22 cellular contexts compared by ENCODE assay signal in the genomic region with DNA sequence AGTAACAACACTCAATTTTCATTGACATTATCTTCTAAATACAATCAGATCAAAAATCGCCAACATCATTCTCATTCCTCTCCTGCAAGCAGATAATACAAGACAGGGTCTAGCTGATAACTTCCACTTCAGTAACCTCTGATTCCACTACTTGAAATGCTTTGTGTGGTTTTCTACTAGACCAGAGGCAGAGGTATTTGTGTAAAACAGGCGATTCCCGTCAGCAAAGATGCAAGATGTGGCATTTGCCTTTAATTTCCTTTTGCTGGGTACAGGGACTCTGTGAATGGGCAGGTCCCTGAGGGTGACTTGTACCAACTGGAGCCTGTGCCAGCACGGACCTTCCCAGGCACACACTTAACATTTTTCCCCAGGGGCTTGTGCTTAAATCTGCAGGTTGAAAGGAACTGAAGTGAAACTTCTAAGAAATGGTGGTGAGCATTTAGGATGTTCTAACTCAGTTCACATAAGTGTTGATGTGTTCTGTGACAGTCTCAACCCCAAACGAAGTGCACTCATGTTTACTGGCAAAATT.
DNase-seq lines count a peak whose midpoint lies in the region; ATAC-seq, FAIRE-seq and TF ChIP-seq lines count a peak whose summit lies in the region.
"Had no signal": no experiment of that assay in that cellular context is flagged by ENCODE, and none has a peak within 500 bp of the region (broad histone marks: within the 10 kb centered on the region; RNA-seq: fewer than 3 reads in every experiment).

No MANE protein-coding gene starts in this region.

- H3K4me1 ChIP-seq in mammary epithelial cell (ENCODE audit: insufficient read depth, low read length) (no peaks in the 10 kb centered on the region), astrocyte (ENCODE audit: insufficient read depth, low read length) (no peaks in the 10 kb centered on the region), mesendoderm (ENCODE audit: control insufficient read depth, low read depth, low read length) (no peaks in the 10 kb centered on the region), thyroid gland (peaks cover 0 to 5% of the 10 kb centered on the region in 2 donors)
- H3K4me1 ChIP-seq: BE2C, Caco-2 had no signal

- H3K9ac ChIP-seq in mammary epithelial cell (ENCODE audit: insufficient read depth, low read length) = no peak overlapping the region
- no peak overlapping the region for H3K9ac ChIP-seq in astrocyte (ENCODE audit: low read length)
- no peak overlapping the region for H3K9ac ChIP-seq in mesendoderm (ENCODE audit: low read length)

- no peak overlapping the region for H2BK15ac ChIP-seq in mesendoderm (replicated peaks; ENCODE audit: low read depth)

- H3K27ac ChIP-seq in mammary epithelial cell (ENCODE audit: insufficient read depth, low read depth, low read length) = no peak overlapping the region
- H3K27ac ChIP-seq in astrocyte (ENCODE audit: low read depth, low read length) = no peak overlapping the region
- no peak overlapping the region for H3K27ac ChIP-seq in mesendoderm (ENCODE audit: low read depth, low read length)
- H3K27ac ChIP-seq in thyroid gland = no peak overlapping the region

- H2BK5ac ChIP-seq in mesendoderm (ENCODE audit: low read length) = no peak overlapping the region

- H4K20me1 ChIP-seq in mammary epithelial cell (ENCODE audit: insufficient read depth, low read length) = no peaks in the 10 kb centered on the region
- no peaks in the 10 kb centered on the region for H4K20me1 ChIP-seq in astrocyte (ENCODE audit: insufficient read depth, low read length)

- H3K27me3 ChIP-seq in mammary epithelial cell (ENCODE audit: insufficient read depth, low read length) = no peaks in the 10 kb centered on the region
- H3K27me3 ChIP-seq in astrocyte (ENCODE audit: insufficient read depth, low read length) = no peaks in the 10 kb centered on the region
- H3K27me3 ChIP-seq in mesendoderm (ENCODE audit: insufficient read depth, low read length, poor library complexity) = no peaks in the 10 kb centered on the region
- H3K27me3 ChIP-seq in thyroid gland = no peaks in the 10 kb centered on the region
- H3K27me3 ChIP-seq: BE2C had no signal

- H3K9me3 ChIP-seq in mammary epithelial cell (replicated peaks; ENCODE audit: insufficient read depth, low read length) = no peaks in the 10 kb centered on the region
- no peaks in the 10 kb centered on the region for H3K9me3 ChIP-seq in astrocyte (ENCODE audit: insufficient read depth, low read depth, low read length)
- H3K9me3 ChIP-seq in thyroid gland = no peaks in the 10 kb centered on the region
- H3K9me3 ChIP-seq: BE2C, Caco-2 had no signal

- H3K36me3 ChIP-seq in mammary epithelial cell (ENCODE audit: insufficient read depth, low read length) = no peaks in the 10 kb centered on the region
- H3K36me3 ChIP-seq in astrocyte (ENCODE audit: insufficient read depth, low read length) = no peaks in the 10 kb centered on the region
- no peaks in the 10 kb centered on the region for H3K36me3 ChIP-seq in mesendoderm (ENCODE audit: control insufficient read depth, insufficient read depth, low read length)
- H3K36me3 ChIP-seq in thyroid gland = no peaks in the 10 kb centered on the region
- H3K36me3 ChIP-seq: BE2C had no signal

- H3K4me2 ChIP-seq in mammary epithelial cell (ENCODE audit: insufficient read depth, low read depth, low read length) (no peak overlapping the region), astrocyte (ENCODE audit: low read length) (peak overlapping the region; percentile 38), mesendoderm (ENCODE audit: low read length) (no peak overlapping the region)

- TF ChIP-seq POLR2A in thyroid gland (IDR thresholded peaks at IDR 0.05) = no peak

- H3K27me3 Mint-ChIP-seq in MCF 10A (ENCODE audit: insufficient read depth, unreplicated experiment) (no peaks in the 10 kb centered on the region), astrocyte (ENCODE audit: low read depth, unreplicated experiment) (no peaks in the 10 kb centered on the region)
- no peaks in the 10 kb centered on the region for H3K27me3 Mint-ChIP-seq in activated naive CD8-positive, alpha-beta T cell treated with anti-CD3 and anti-CD28 coated beads, Interleukin-2, amount 50 U/mL, for 24 hours
- H3K27me3 Mint-ChIP-seq: CD4-positive, alpha-beta T cell had no signal

- H3K56ac ChIP-seq in mesendoderm (ENCODE audit: low read length) = no peak overlapping the region

- no peak overlapping the region for H2BK120ac ChIP-seq in mesendoderm (ENCODE audit: low read depth, low read length)

- POLR2A ChIA-PET in MCF 10A (lab: Yijun Ruan, JAX) = interaction anchor here (0.6 to 1.2 kb wide), 3 partner anchors 12 to 33 kb away, joined by 3 to 5 read pairs (median 3); no protein-coding TSS in a partner anchor

- dilution Hi-C loops in mammary epithelial cell (cut with HindIII; ENCODE audit: low sequenced_read_pairs) = no loop called here

- peak; percentile 52 for FAIRE-seq in astrocyte (lab: Jason Lieb, UNC)

- 44% methylated on average over 5 of the region's 5 CpGs for WGBS in mammary epithelial cell (ENCODE audit: low coverage, missing lambda C conversion rate)
- 100% methylated on average over 1 of the region's 5 CpGs for WGBS in mesendoderm (ENCODE audit: extremely low coverage, insufficient coverage, low lambda C conversion rate)
- 42 to 45% methylated on average over 5 of the region's 5 CpGs for WGBS in thyroid gland, 2 donors

- H3K36me3 Mint-ChIP-seq in MCF 10A (ENCODE audit: insufficient read depth, unreplicated experiment) = no peaks in the 10 kb centered on the region
- H3K36me3 Mint-ChIP-seq in astrocyte (ENCODE audit: low read depth, unreplicated experiment) = peaks cover 2% of the 10 kb centered on the region
- H3K36me3 Mint-ChIP-seq in activated naive CD8-positive, alpha-beta T cell treated with anti-CD3 and anti-CD28 coated beads, Interleukin-2, amount 50 U/mL, for 24 hours (ENCODE audit: low read depth) = no peaks in the 10 kb centered on the region

- H3K79me1 ChIP-seq in mesendoderm (ENCODE audit: low read length) = no peaks in the 10 kb centered on the region

- no peak overlapping the region for H3K23ac ChIP-seq in mesendoderm (ENCODE audit: low read length)

- H3K79me2 ChIP-seq in mammary epithelial cell (ENCODE audit: insufficient read depth, low read length) = no peaks in the 10 kb centered on the region
- no peaks in the 10 kb centered on the region for H3K79me2 ChIP-seq in astrocyte (ENCODE audit: insufficient read depth, low read length)
- H3K79me2 ChIP-seq in mesendoderm (ENCODE audit: control insufficient read depth, insufficient read depth, low read length) = no peaks in the 10 kb centered on the region

- H3K4me1 Mint-ChIP-seq in MCF 10A (ENCODE audit: insufficient read depth, unreplicated experiment) = peaks cover 14% of the 10 kb centered on the region
- H3K4me1 Mint-ChIP-seq in astrocyte (ENCODE audit: low read depth, unreplicated experiment) = peaks cover 53% of the 10 kb centered on the region
- H3K4me1 Mint-ChIP-seq in activated naive CD8-positive, alpha-beta T cell treated with anti-CD3 and anti-CD28 coated beads, Interleukin-2, amount 50 U/mL, for 24 hours = no peaks in the 10 kb centered on the region

- TF ChIP-seq CTCF in mammary epithelial cell (conservative IDR thresholded peaks at IDR 0.05 in 1 of 2, IDR thresholded peaks at IDR 0.05 in 1 of 2; ENCODE audit: extremely low read depth in 1 of 2, insufficient read depth in 1 of 2, low read depth in 1 of 2, low read length in 2 of 2) (no peak), MCF 10A (IDR thresholded peaks at IDR 0.05; ENCODE audit: unreplicated experiment) (no peak), astrocyte (IDR thresholded peaks at IDR 0.05; ENCODE audit: insufficient read depth, low read depth, low read length) (no peak), thyroid gland (IDR thresholded peaks at IDR 0.05) (no peak)

- intact Hi-C loops in mammary epithelial cell (cut with micrococcal nuclease) (no loop called here), MCF 10A (cut with micrococcal nuclease) (no loop called here), thyroid gland (cut with DNase I) (no loop called here)

- H3K18ac ChIP-seq in mesendoderm (ENCODE audit: low read length) = peak overlapping the region; percentile 96

- no peak overlapping the region for H3K4ac ChIP-seq in mesendoderm (ENCODE audit: low read depth, low read length)

- H3K27ac Mint-ChIP-seq in MCF 10A (ENCODE audit: low read depth, unreplicated experiment) = no peak overlapping the region
- peak overlapping the region; percentile 4 for H3K27ac Mint-ChIP-seq in astrocyte (ENCODE audit: unreplicated experiment)
- H3K27ac Mint-ChIP-seq in activated naive CD8-positive, alpha-beta T cell treated with anti-CD3 and anti-CD28 coated beads, Interleukin-2, amount 50 U/mL, for 24 hours = no peak overlapping the region
- H3K27ac Mint-ChIP-seq: CD4-positive, alpha-beta T cell had no signal

- in situ Hi-C loops in mammary epithelial cell (cut with MboI; ENCODE audit: low sequenced_read_pairs in 2 of 2) = no loop called here

- H4K8ac ChIP-seq in mesendoderm (ENCODE audit: low read depth, low read length) = no peak overlapping the region

- no peak overlapping the region for H4K5ac ChIP-seq in mesendoderm (ENCODE audit: low read length)

- ATAC-seq in activated naive CD8-positive, alpha-beta T cell treated with anti-CD3 and anti-CD28 coated beads, Interleukin-2, amount 50 U/mL, for 24 hours = no peak
- ATAC-seq: HCT116 had no signal

- H3K4me3 Mint-ChIP-seq in MCF 10A (ENCODE audit: unreplicated experiment) (no peak overlapping the region), astrocyte (ENCODE audit: unreplicated experiment) (no peak overlapping the region)
- H3K4me3 Mint-ChIP-seq in activated naive CD8-positive, alpha-beta T cell treated with anti-CD3 and anti-CD28 coated beads, Interleukin-2, amount 50 U/mL, for 24 hours = no peak overlapping the region
- H3K4me3 Mint-ChIP-seq: CD4-positive, alpha-beta T cell had no signal

- DNase-seq in mammary epithelial cell (no peak), MCF 10A (ENCODE audit: unreplicated experiment) (no peak), astrocyte (ENCODE audit: low read depth) (peak; percentile 67), mesendoderm (no peak), thyroid gland (peak; percentile 51 to 55), activated T-cell treated with anti-CD3 and anti-CD28 coated beads for 4 hours (no peak)
- no peak for DNase-seq in activated naive CD8-positive, alpha-beta T cell treated with anti-CD3 and anti-CD28 coated beads, Interleukin-2, amount 50 U/mL, for 24 hours
- DNase-seq in activated T-cell treated with anti-CD3 and anti-CD28 coated beads, Interleukin-2, amount 50 U/mL, for 48 hours = no peak
- DNase-seq: BE2C; Caco-2; CD4-positive, alpha-beta T cell; DMS 273 treated with DMSO at 0.1 percent for 48 hours; DMS79 treated with DMSO at 0.1 percent for 48 hours; GOT3; KG1; MV-4-11; NCI-H1105 treated with DMSO at 0.1 percent for 48 hours; NCI-H2029 treated with DMSO at 0.1 percent for 48 hours; NCI-H526; OCI-M1; Right ventricle myocardium superior had no signal

- H3K9me3 Mint-ChIP-seq in MCF 10A (ENCODE audit: unreplicated experiment) (no peaks in the 10 kb centered on the region), astrocyte (ENCODE audit: unreplicated experiment) (no peaks in the 10 kb centered on the region)
- H3K9me3 Mint-ChIP-seq in activated naive CD8-positive, alpha-beta T cell treated with anti-CD3 and anti-CD28 coated beads, Interleukin-2, amount 50 U/mL, for 24 hours = no peaks in the 10 kb centered on the region
- H3K9me3 Mint-ChIP-seq: CD4-positive, alpha-beta T cell had no signal

- BruUV-seq in mammary epithelial cell (replicated peaks; lab: Mats Ljungman, UMichigan) = no TSS peak
- BruUV-seq in MCF 10A (replicated peaks; lab: Mats Ljungman, UMichigan) = no TSS peak

- H2AFZ ChIP-seq in mammary epithelial cell (ENCODE audit: low read depth, low read length) (peak overlapping the region; percentile 77), astrocyte (ENCODE audit: low read depth, low read length) (peak overlapping the region; percentile 44)

- no peak overlapping the region for H2AK5ac ChIP-seq in mesendoderm (ENCODE audit: low read length)

- CTCF ChIA-PET in mammary epithelial cell (lab: Charles Lee; ENCODE audit: low non-redundant PET) = no interaction called here
- CTCF ChIA-PET in MCF 10A (lab: Yijun Ruan, JAX) = no interaction called here

- H3K4me3 ChIP-seq in mammary epithelial cell (replicated peaks in 1 of 3; ENCODE audit: insufficient read depth in 1 of 3, low read depth in 2 of 3, low read length in 3 of 3) = no peak overlapping the region
- H3K4me3 ChIP-seq in astrocyte (ENCODE audit: insufficient read depth, low read depth, low read length) = no peak overlapping the region
- H3K4me3 ChIP-seq in mesendoderm (ENCODE audit: low read length) = no peak overlapping the region
- no peak overlapping the region for H3K4me3 ChIP-seq in thyroid gland (replicated peaks in 1 of 3)

Comparison
In these comparisons a context has a peak if more than half of its experiments do, and no peak if none do; other contexts are left out.
1. DNase-seq: peak in astrocyte (single experiment) and thyroid gland (2 of 2); none in mammary epithelial cell (single experiment), MCF 10A (single experiment), mesendoderm (single experiment), activated T-cell treated with anti-CD3 and anti-CD28 coated beads for 4 hours (single experiment), activated naive CD8-positive, alpha-beta T cell treated with anti-CD3 and anti-CD28 coated beads, Interleukin-2, amount 50 U/mL, for 24 hours (single experiment) and activated T-cell treated with anti-CD3 and anti-CD28 coated beads, Interleukin-2, amount 50 U/mL, for 48 hours (0 of 2).